9 cellular contexts compared by ENCODE assay signal in the genomic region with DNA sequence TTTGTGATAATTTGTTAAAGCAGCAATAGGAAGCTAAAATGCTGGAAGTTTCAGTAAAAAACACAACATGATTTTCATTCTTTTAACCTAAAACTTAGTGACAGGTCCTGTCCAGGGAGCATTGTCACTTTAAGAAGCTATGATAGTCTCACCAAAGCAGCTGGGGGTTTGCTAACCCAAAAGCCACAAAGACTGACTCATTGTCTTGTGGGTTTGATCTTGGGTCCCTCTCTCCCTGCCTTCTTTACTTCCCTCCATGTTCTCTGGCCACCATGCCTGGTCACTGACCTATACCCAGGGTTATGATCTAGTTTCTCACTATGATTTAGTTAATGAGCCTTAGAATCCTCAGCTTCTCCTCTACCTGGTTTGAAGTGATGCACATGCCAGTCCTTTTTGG.
DNase-seq lines count a peak whose midpoint lies in the region; ATAC-seq and TF ChIP-seq lines count a peak whose summit lies in the region.
"Had no signal": no experiment of that assay in that cellular context is flagged by ENCODE, and none has a peak within 500 bp of the region (broad histone marks: within the 10 kb centered on the region; RNA-seq: fewer than 3 reads in every experiment).

No MANE protein-coding gene starts in this region.

- H3K27me3 Mint-ChIP-seq in stimulated activated naive B cell treated with anti-CD40 and anti-IgM and Interleukin-4, amounts not matched to agents 10 μg/mL and 1 μg/mL and 100 μg/mL, for 72 hours, result peaks cover 0 to 4% of the 10 kb centered on the region in 2 donors

- no peak overlapping the region for H3K4me3 Mint-ChIP-seq in stimulated activated naive B cell treated with anti-CD40 and anti-IgM and Interleukin-4, amounts not matched to agents 10 μg/mL and 1 μg/mL and 100 μg/mL, for 72 hours

- no peak overlapping the region for H3K27ac ChIP-seq in upper lobe of left lung

- no peak for TF ChIP-seq CTCF in upper lobe of left lung (IDR thresholded peaks at IDR 0.05)

- ATAC-seq in GM18520 (IDR thresholded peaks at IDR 0.05; ENCODE audit: unreplicated experiment) (peak; percentile 74), HG02884 (IDR thresholded peaks at IDR 0.05; ENCODE audit: unreplicated experiment) (peak; percentile 59), upper lobe of left lung (ENCODE audit: low FRiP score in 2 of 2) (no peak)
- ATAC-seq in stimulated activated naive B cell treated with anti-CD40 and anti-IgM and Interleukin-4, amounts not matched to agents 10 μg/mL and 1 μg/mL and 100 μg/mL, for 72 hours (replicated peaks), result no peak
- ATAC-seq: K562 had no signal

- H3K9me3 Mint-ChIP-seq in stimulated activated naive B cell treated with anti-CD40 and anti-IgM and Interleukin-4, amounts not matched to agents 10 μg/mL and 1 μg/mL and 100 μg/mL, for 72 hours, result peaks cover 0 to 3% of the 10 kb centered on the region in 2 donors

- no peak for TF ChIP-seq POLR2A in upper lobe of left lung (IDR thresholded peaks at IDR 0.05)

- no peaks in the 10 kb centered on the region for H3K4me1 Mint-ChIP-seq in stimulated activated naive B cell treated with anti-CD40 and anti-IgM and Interleukin-4, amounts not matched to agents 10 μg/mL and 1 μg/mL and 100 μg/mL, for 72 hours

- H3K4me3 ChIP-seq in upper lobe of left lung, result no peak overlapping the region
- H3K4me3 ChIP-seq: K562 had no signal

- H3K27ac Mint-ChIP-seq in stimulated activated naive B cell treated with anti-CD40 and anti-IgM and Interleukin-4, amounts not matched to agents 10 μg/mL and 1 μg/mL and 100 μg/mL, for 72 hours, result no peak overlapping the region

- H3K36me3 Mint-ChIP-seq in stimulated activated naive B cell treated with anti-CD40 and anti-IgM and Interleukin-4, amounts not matched to agents 10 μg/mL and 1 μg/mL and 100 μg/mL, for 72 hours, result no peaks in the 10 kb centered on the region

- H3K4me1 ChIP-seq in upper lobe of left lung, result no peaks in the 10 kb centered on the region

- no peaks in the 10 kb centered on the region for H3K27me3 ChIP-seq in upper lobe of left lung

- H3K9me3 ChIP-seq in upper lobe of left lung, result no peaks in the 10 kb centered on the region

- DNase-seq in NOMO-1 treated with DMSO at 0.1 percent for 48 hours (lab: John Stamatoyannopoulos, UW; ENCODE audit: unreplicated experiment), result peak; percentile 84
- DNase-seq in foreskin melanocyte, result peak; percentile 44
- no peak for DNase-seq in stimulated activated naive B cell treated with anti-CD40 and anti-IgM and Interleukin-4, amounts not matched to agents 10 μg/mL and 1 μg/mL and 100 μg/mL, for 72 hours
- DNase-seq in upper lobe of left lung, result no peak
- no peak for DNase-seq in D341Med (ENCODE audit: low spot score)
- no peak for DNase-seq in DMS 273 (lab: John Stamatoyannopoulos, UW; ENCODE audit: unreplicated experiment)

- no peaks in the 10 kb centered on the region for H3K36me3 ChIP-seq in upper lobe of left lung

- TF ChIP-seq EP300 in upper lobe of left lung (IDR thresholded peaks at IDR 0.05), result no peak

Comparison
In these comparisons a context has a peak if more than half of its experiments do, and no peak if none do; other contexts are left out.
1. ATAC-seq: peak in GM18520 (single experiment) and HG02884 (single experiment); none in stimulated activated naive B cell treated with anti-CD40 and anti-IgM and Interleukin-4, amounts not matched to agents 10 μg/mL and 1 μg/mL and 100 μg/mL, for 72 hours (0 of 2) and upper lobe of left lung (0 of 2).
2. DNase-seq: peak in NOMO-1 treated with DMSO at 0.1 percent for 48 hours (single experiment) and foreskin melanocyte (single experiment); none in stimulated activated naive B cell treated with anti-CD40 and anti-IgM and Interleukin-4, amounts not matched to agents 10 μg/mL and 1 μg/mL and 100 μg/mL, for 72 hours (single experiment), upper lobe of left lung (0 of 2), D341Med (single experiment) and DMS 273 (single experiment).